ENCODE assay signal across 13 cellular contexts in the genomic region with DNA sequence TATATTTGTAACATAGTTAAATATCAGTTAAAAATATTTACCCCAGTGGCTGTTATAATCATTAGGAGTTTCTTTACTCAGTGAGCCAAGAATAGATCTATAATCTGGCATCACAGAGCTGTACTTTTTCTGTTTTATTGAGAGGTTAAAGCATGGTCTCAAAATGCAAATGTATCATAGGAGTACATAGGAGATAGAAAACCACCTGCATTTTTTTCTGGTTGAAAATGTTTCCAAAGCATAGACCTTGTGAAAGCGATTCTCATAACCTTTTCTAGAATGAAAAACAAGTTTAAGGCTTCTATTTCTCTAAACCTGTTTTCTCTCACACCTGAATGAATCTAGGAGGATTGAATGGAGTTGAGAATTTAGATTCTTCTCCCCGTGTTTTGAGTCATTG. TPM values are rescaled to one million over a fixed set of nuclear protein-coding genes. Genes with fewer than 3 reads are reported as not detected.
A peak's percentile ranks its signal among the peaks of the same experiment; 100 is the strongest.
DNase-seq lines count a peak whose midpoint lies in the region; ATAC-seq and TF ChIP-seq lines count a peak whose summit lies in the region.
"Had no signal": no experiment of that assay in that cellular context is flagged by ENCODE, and none has a peak within 500 bp of the region (broad histone marks: within the 10 kb centered on the region; RNA-seq: fewer than 3 reads in every experiment).

No MANE protein-coding gene starts in this region.

- peak; percentile 98 for ATAC-seq in GM18511 (IDR thresholded peaks at IDR 0.05; ENCODE audit: unreplicated experiment)
- ATAC-seq in GM21360 (IDR thresholded peaks at IDR 0.05; ENCODE audit: unreplicated experiment), result peak; percentile 95
- ATAC-seq in HG02884 (IDR thresholded peaks at IDR 0.05; ENCODE audit: unreplicated experiment), result peak; percentile 97
- peak; percentile 97 for ATAC-seq in HG03460 (IDR thresholded peaks at IDR 0.05; ENCODE audit: unreplicated experiment)
- ATAC-seq in activated CD4-positive, CD25-positive, alpha-beta regulatory T cell treated with anti-CD3 and anti-CD28 coated beads, Interleukin-2, amount 50 U/mL, for 24 hours, result no peak
- ATAC-seq: activated T-helper 17 cell treated with anti-CD3 and anti-CD28 coated beads, Interleukin-2, amount 50 U/mL, for 72 hours; heart right ventricle had no signal

- peaks cover 20% of the 10 kb centered on the region for H3K36me3 Mint-ChIP-seq in activated naive CD4-positive, alpha-beta T cell treated with anti-CD3 and anti-CD28 coated beads for 36 hours (ENCODE audit: low read depth)
- H3K36me3 Mint-ChIP-seq in nephron progenitor cell (ENCODE audit: low read depth), result peaks cover 16% of the 10 kb centered on the region

- H3K9me3 Mint-ChIP-seq in activated naive CD4-positive, alpha-beta T cell treated with anti-CD3 and anti-CD28 coated beads for 36 hours, result peaks cover 3% of the 10 kb centered on the region
- H3K9me3 Mint-ChIP-seq in nephron progenitor cell, result peaks cover 10% of the 10 kb centered on the region
- H3K9me3 Mint-ChIP-seq: activated T-helper 17 cell treated with anti-CD3 and anti-CD28 coated beads, Interleukin-2, amount 50 U/mL, for 72 hours had no signal

- no peak overlapping the region for H3K27ac Mint-ChIP-seq in activated naive CD4-positive, alpha-beta T cell treated with anti-CD3 and anti-CD28 coated beads for 36 hours
- H3K27ac Mint-ChIP-seq in nephron progenitor cell, result no peak overlapping the region
- H3K27ac Mint-ChIP-seq: activated T-helper 17 cell treated with anti-CD3 and anti-CD28 coated beads, Interleukin-2, amount 50 U/mL, for 72 hours had no signal

- no peak for TF ChIP-seq CTCF in nephron progenitor cell (IDR thresholded peaks at IDR 0.05)

- intact Hi-C loops in activated naive CD4-positive, alpha-beta T cell treated with anti-CD3 and anti-CD28 coated beads for 36 hours (cut with micrococcal nuclease), result no loop called here

- DNase-seq in activated naive CD4-positive, alpha-beta T cell treated with anti-CD3 and anti-CD28 coated beads for 36 hours, result no peak
- DNase-seq in SHP77 (lab: John Stamatoyannopoulos, UW) (no peak), nephron progenitor cell (no peak)
- DNase-seq: activated CD4-positive, alpha-beta T cell treated with anti-CD3 and anti-CD28 coated beads for 1 hour; heart right ventricle; NCI-H146; uterus had no signal

- H3K4me1 Mint-ChIP-seq in activated naive CD4-positive, alpha-beta T cell treated with anti-CD3 and anti-CD28 coated beads for 36 hours (ENCODE audit: low read depth), result peaks cover 21% of the 10 kb centered on the region
- H3K4me1 Mint-ChIP-seq in nephron progenitor cell, result peaks cover 5% of the 10 kb centered on the region
- H3K4me1 Mint-ChIP-seq: activated T-helper 17 cell treated with anti-CD3 and anti-CD28 coated beads, Interleukin-2, amount 50 U/mL, for 72 hours had no signal

- CTCF ChIA-PET in activated naive CD4-positive, alpha-beta T cell treated with anti-CD3 and anti-CD28 coated beads for 36 hours (lab: Charles Lee), result interaction anchor here (0.8 to 3.1 kb wide), 3 partner anchors 13 to 19 kb away, joined by 3 to 15 read pairs (median 4); no protein-coding TSS in a partner anchor

- H3K4me3 Mint-ChIP-seq in activated naive CD4-positive, alpha-beta T cell treated with anti-CD3 and anti-CD28 coated beads for 36 hours, result no peak overlapping the region
- H3K4me3 Mint-ChIP-seq in nephron progenitor cell, result no peak overlapping the region
- H3K4me3 Mint-ChIP-seq: activated T-helper 17 cell treated with anti-CD3 and anti-CD28 coated beads, Interleukin-2, amount 50 U/mL, for 72 hours had no signal

- H3K27me3 Mint-ChIP-seq in activated naive CD4-positive, alpha-beta T cell treated with anti-CD3 and anti-CD28 coated beads for 36 hours (ENCODE audit: low read depth), result no peaks in the 10 kb centered on the region
- peaks cover 3% of the 10 kb centered on the region for H3K27me3 Mint-ChIP-seq in nephron progenitor cell (ENCODE audit: low read depth, poor library complexity)
- H3K27me3 Mint-ChIP-seq: activated T-helper 17 cell treated with anti-CD3 and anti-CD28 coated beads, Interleukin-2, amount 50 U/mL, for 72 hours had no signal

RNA-seq across cellular contexts. Expression of a gene that starts 14.4 kb away (rescaled TPM):
- 10 to 100 TPM; 11.8 to 12.0 TPM for total RNA-seq in activated naive CD4-positive, alpha-beta T cell treated with anti-CD3 and anti-CD28 coated beads for 36 hours

Comparison
In these comparisons a context has a peak if more than half of its experiments do, and no peak if none do; other contexts are left out.
1. ATAC-seq: peak in GM18511 (single experiment), GM21360 (single experiment), HG02884 (single experiment) and HG03460 (single experiment); none in activated CD4-positive, CD25-positive, alpha-beta regulatory T cell treated with anti-CD3 and anti-CD28 coated beads, Interleukin-2, amount 50 U/mL, for 24 hours (0 of 2).